Comparison of ENCODE assay signal across 8 cellular contexts in genomic region chr11:2987881-2988280, GRCh38. TPM values are rescaled to one million over a fixed set of nuclear protein-coding genes. Genes with fewer than 3 reads are reported as not detected.
A peak's percentile ranks its signal among the peaks of the same experiment; 100 is the strongest.
DNase-seq lines count a peak whose midpoint lies in the region; ATAC-seq and TF ChIP-seq lines count a peak whose summit lies in the region.

No MANE protein-coding gene starts in this region.

- ATAC-seq in GM21825 (IDR thresholded peaks at IDR 0.05; ENCODE audit: unreplicated experiment): no peak
- ATAC-seq in HG02623 (IDR thresholded peaks at IDR 0.05; ENCODE audit: unreplicated experiment): no peak

- H3K27me3 ChIP-seq in endocrine pancreas (ENCODE audit: control insufficient read depth, insufficient read depth, low read length): no peaks in the 10 kb centered on the region
- H3K27me3 ChIP-seq in skeletal muscle satellite cell (ENCODE audit: control insufficient read depth, insufficient read depth, low read length): no peaks in the 10 kb centered on the region
- H3K27me3 ChIP-seq in esophagus muscularis mucosa: no peaks in the 10 kb centered on the region

- peak; percentile 15 for DNase-seq in GM12865 (ENCODE audit: low read depth)
- DNase-seq in activated CD4-positive, alpha-beta memory T cell treated with anti-CD3 and anti-CD28 coated beads, Interleukin-2, amount 10 ng/mL, durations not matched to agents 7 days and 5 days: peak; percentile 46
- no peak for DNase-seq in ureter (ENCODE audit: low spot score)
- no peak for DNase-seq in esophagus muscularis mucosa (ENCODE audit: extremely low spot score)

- H3K9me3 ChIP-seq in endocrine pancreas (ENCODE audit: control insufficient read depth, low read length) (no peaks in the 10 kb centered on the region), skeletal muscle satellite cell (replicated peaks; ENCODE audit: low read length) (no peaks in the 10 kb centered on the region), esophagus muscularis mucosa (no peaks in the 10 kb centered on the region)

- 55% methylated on average over 5 of the region's 5 CpGs for whole genome bisulfite sequencing in esophagus muscularis mucosa

- TF ChIP-seq POLR2A in esophagus muscularis mucosa (IDR thresholded peaks at IDR 0.05; ENCODE audit: low read depth): no peak

- TF ChIP-seq CTCF in GM12865 (IDR thresholded peaks at IDR 0.05; ENCODE audit: insufficient read depth, low read depth, low read length, missing control alignments) (no peak), esophagus muscularis mucosa (IDR thresholded peaks at IDR 0.05) (no peak)

- H3K9ac ChIP-seq in endocrine pancreas (ENCODE audit: control insufficient read depth, insufficient read depth, low read length) (no peak overlapping the region), skeletal muscle satellite cell (ENCODE audit: low read depth, low read length) (no peak overlapping the region)

- CTCF ChIA-PET in activated CD4-positive, alpha-beta memory T cell treated with anti-CD3 and anti-CD28 coated beads, Interleukin-2, amount 10 ng/mL, durations not matched to agents 7 days and 5 days (lab: Charles Lee): interaction anchor here (6.0 kb wide), 1 partner anchor 26 kb away, joined by 46 read pairs; no protein-coding TSS in a partner anchor

- intact Hi-C loops in esophagus muscularis mucosa (cut with DNase I): no loop called here

- peak overlapping the region; percentile 99 for H3K4me3 Mint-ChIP-seq in activated CD4-positive, alpha-beta memory T cell treated with anti-CD3 and anti-CD28 coated beads, Interleukin-2, amount 10 ng/mL, durations not matched to agents 7 days and 5 days

- H3K27ac Mint-ChIP-seq in activated CD4-positive, alpha-beta memory T cell treated with anti-CD3 and anti-CD28 coated beads, Interleukin-2, amount 10 ng/mL, durations not matched to agents 7 days and 5 days: peak overlapping the region; percentile 91

- peaks cover 53% of the 10 kb centered on the region for H3K4me1 Mint-ChIP-seq in activated CD4-positive, alpha-beta memory T cell treated with anti-CD3 and anti-CD28 coated beads, Interleukin-2, amount 10 ng/mL, durations not matched to agents 7 days and 5 days

- peaks cover 17% of the 10 kb centered on the region for H3K4me1 ChIP-seq in endocrine pancreas (ENCODE audit: control insufficient read depth, insufficient read depth, low read length)
- peaks cover 26% of the 10 kb centered on the region for H3K4me1 ChIP-seq in skeletal muscle satellite cell (ENCODE audit: control insufficient read depth, insufficient read depth, low read length)
- H3K4me1 ChIP-seq in esophagus muscularis mucosa: peaks cover 44 to 81% (median 77%) of the 10 kb centered on the region in 4 donors

- TF ChIP-seq EP300 in esophagus muscularis mucosa (IDR thresholded peaks at IDR 0.05): no peak

- H3K36me3 Mint-ChIP-seq in activated CD4-positive, alpha-beta memory T cell treated with anti-CD3 and anti-CD28 coated beads, Interleukin-2, amount 10 ng/mL, durations not matched to agents 7 days and 5 days (ENCODE audit: low read depth): peaks cover 71% of the 10 kb centered on the region

- no peaks in the 10 kb centered on the region for H3K27me3 Mint-ChIP-seq in activated CD4-positive, alpha-beta memory T cell treated with anti-CD3 and anti-CD28 coated beads, Interleukin-2, amount 10 ng/mL, durations not matched to agents 7 days and 5 days

- peak overlapping the region in 2 of 4 donors; percentile 10 to 52 for H3K27ac ChIP-seq in esophagus muscularis mucosa (replicated peaks in 1 of 4)

- H3K4me2 ChIP-seq in skeletal muscle satellite cell (ENCODE audit: low read length): peak overlapping the region; percentile 88

- no peaks in the 10 kb centered on the region for H3K9me3 Mint-ChIP-seq in activated CD4-positive, alpha-beta memory T cell treated with anti-CD3 and anti-CD28 coated beads, Interleukin-2, amount 10 ng/mL, durations not matched to agents 7 days and 5 days

- POLR2A ChIA-PET in activated CD4-positive, alpha-beta memory T cell treated with anti-CD3 and anti-CD28 coated beads, Interleukin-2, amount 10 ng/mL, durations not matched to agents 7 days and 5 days (lab: Charles Lee): interaction anchor here (1.3 to 4.8 kb wide), 8 partner anchors 8 to 69 kb away, joined by 4 to 307 read pairs (median 14); partner anchors contain the start of gene CARS1

- H3K4me3 ChIP-seq in GM12865 (ENCODE audit: low read depth, low read length) (peak overlapping the region; percentile 72), endocrine pancreas (ENCODE audit: control insufficient read depth, insufficient read depth, low read length) (peak overlapping the region; percentile 93), skeletal muscle satellite cell (ENCODE audit: low read length) (no peak overlapping the region), esophagus muscularis mucosa (peak overlapping the region in 1 of 4 donors; percentile 75)

- no peaks in the 10 kb centered on the region for H3K36me3 ChIP-seq in endocrine pancreas (ENCODE audit: control insufficient read depth, insufficient read depth, low read length)
- H3K36me3 ChIP-seq in skeletal muscle satellite cell (ENCODE audit: insufficient read depth, low read length): peaks cover 3% of the 10 kb centered on the region
- peaks cover 0 to 4% (median 0%) of the 10 kb centered on the region in 4 donors for H3K36me3 ChIP-seq in esophagus muscularis mucosa

RNA-seq across cellular contexts. Expression of gene NAP1L4, which starts 4.2 kb away (rescaled TPM):
- total RNA-seq in activated CD4-positive, alpha-beta memory T cell treated with anti-CD3 and anti-CD28 coated beads, Interleukin-2, amount 10 ng/mL, durations not matched to agents 7 days and 5 days: 100 to 1,000 TPM; 299 to 314 TPM
- 62.7 and 72.5 TPM in 2 replicates for total RNA-seq in skeletal muscle satellite cell (2012; rRNA removed)
- total RNA-seq in ureter: 189 TPM
- total RNA-seq in esophagus muscularis mucosa: 100 to 1,000 TPM in 3 of 4 donors, 10 to 100 TPM in 1; 90.0 to 148 (median 125) TPM

RNA-seq across cellular contexts. Expression of gene PHLDA2, which starts 58.7 kb away (rescaled TPM):
- total RNA-seq in activated CD4-positive, alpha-beta memory T cell treated with anti-CD3 and anti-CD28 coated beads, Interleukin-2, amount 10 ng/mL, durations not matched to agents 7 days and 5 days: 1 to 10 TPM; 3.7 to 5.0 TPM
- total RNA-seq in skeletal muscle satellite cell (2012; rRNA removed): 11.8 and 15.5 TPM in 2 replicates
- total RNA-seq in ureter (15.9 TPM), esophagus muscularis mucosa (1 to 10 TPM in 2 of 4 donors, under 1 TPM in 2; 0.83 to 2.3 (median 1.3) TPM)

Comparison
In these comparisons a context has a peak if more than half of its experiments do, and no peak if none do; other contexts are left out.
1. DNase-seq: peak in GM12865 (single experiment) and activated CD4-positive, alpha-beta memory T cell treated with anti-CD3 and anti-CD28 coated beads, Interleukin-2, amount 10 ng/mL, durations not matched to agents 7 days and 5 days (single experiment); none in ureter (single experiment) and esophagus muscularis mucosa (single experiment).